Comparison of ENCODE assay signal across 11 cellular contexts in genomic region chr3:151230644-151231043, GRCh38. TPM values are rescaled to one million over a fixed set of nuclear protein-coding genes. Genes with fewer than 3 reads are reported as not detected.
DNase-seq lines count a peak whose midpoint lies in the region; ATAC-seq and TF ChIP-seq lines count a peak whose summit lies in the region.
"Had no signal": no experiment of that assay in that cellular context is flagged by ENCODE, and none has a peak within 500 bp of the region (broad histone marks: within the 10 kb centered on the region; RNA-seq: fewer than 3 reads in every experiment).

No MANE protein-coding gene starts in this region.

- peak; percentile 27 for DNase-seq in activated naive CD4-positive, alpha-beta T cell treated with anti-CD3 and anti-CD28 coated beads for 36 hours
- DNase-seq in activated naive CD4-positive, alpha-beta T cell treated with anti-CD3 and anti-CD28 coated beads, Interleukin-2, amount 50 U/mL, for 16 hours: no peak
- DNase-seq in SKM-1 treated with dmso at 0.1 percent for 144 hours (lab: John Stamatoyannopoulos, UW; ENCODE audit: unreplicated experiment) (peak; percentile 74), HFFc6 (no peak)
- DNase-seq in stimulated activated effector memory CD8-positive, alpha-beta T cell treated with anti-CD3 and anti-CD28 coated beads, Interleukin-12 subunit alpha, Interleukin-12 subunit beta, amount 100 ng/mL, for 72 hours (ENCODE audit: low spot score in 2 of 2): no peak
- no peak for DNase-seq in effector memory CD4-positive, alpha-beta T cell
- no peak for DNase-seq in stimulated activated CD4-positive, alpha-beta T cell treated with anti-CD3 and anti-CD28 coated beads, Interleukin-4, amount 100 ng/mL, for 24 hours
- DNase-seq: NCI-H2227 treated with DMSO at 0.1 percent for 48 hours had no signal

- H3K9me3 Mint-ChIP-seq in activated naive CD4-positive, alpha-beta T cell treated with anti-CD3 and anti-CD28 coated beads for 36 hours: no peaks in the 10 kb centered on the region
- H3K9me3 Mint-ChIP-seq in stimulated activated effector memory CD8-positive, alpha-beta T cell treated with anti-CD3 and anti-CD28 coated beads, Interleukin-12 subunit alpha, Interleukin-12 subunit beta, amount 100 ng/mL, for 72 hours: no peaks in the 10 kb centered on the region
- no peaks in the 10 kb centered on the region for H3K9me3 Mint-ChIP-seq in HFFc6

- CTCF ChIA-PET in activated naive CD4-positive, alpha-beta T cell treated with anti-CD3 and anti-CD28 coated beads for 36 hours (lab: Charles Lee): interaction anchor here (7.1 to 8.4 kb wide), 3 partner anchors 22 to 61 kb away, joined by 96 to 248 read pairs (median 124); partner anchors contain the start of gene P2RY14

- peak overlapping the region; percentile 78 for H3K27ac Mint-ChIP-seq in activated naive CD4-positive, alpha-beta T cell treated with anti-CD3 and anti-CD28 coated beads for 36 hours
- H3K27ac Mint-ChIP-seq in stimulated activated effector memory CD8-positive, alpha-beta T cell treated with anti-CD3 and anti-CD28 coated beads, Interleukin-12 subunit alpha, Interleukin-12 subunit beta, amount 100 ng/mL, for 72 hours: peak overlapping the region; percentile 4
- no peak overlapping the region for H3K27ac Mint-ChIP-seq in HFFc6

- H3K27ac ChIP-seq in effector memory CD4-positive, alpha-beta T cell (ENCODE audit: insufficient read depth, low read length, poor library complexity, severe bottlenecking): no peak overlapping the region
- H3K27ac ChIP-seq: parathyroid adenoma had no signal

- H3K27me3 Mint-ChIP-seq in activated naive CD4-positive, alpha-beta T cell treated with anti-CD3 and anti-CD28 coated beads for 36 hours (ENCODE audit: low read depth): no peaks in the 10 kb centered on the region
- H3K27me3 Mint-ChIP-seq in HFFc6 (ENCODE audit: insufficient read depth): no peaks in the 10 kb centered on the region

- no peaks in the 10 kb centered on the region for H3K36me3 Mint-ChIP-seq in activated naive CD4-positive, alpha-beta T cell treated with anti-CD3 and anti-CD28 coated beads for 36 hours (ENCODE audit: low read depth)
- H3K36me3 Mint-ChIP-seq in stimulated activated effector memory CD8-positive, alpha-beta T cell treated with anti-CD3 and anti-CD28 coated beads, Interleukin-12 subunit alpha, Interleukin-12 subunit beta, amount 100 ng/mL, for 72 hours: no peaks in the 10 kb centered on the region
- no peaks in the 10 kb centered on the region for H3K36me3 Mint-ChIP-seq in HFFc6 (ENCODE audit: low read depth)

- H3K4me3 Mint-ChIP-seq in activated naive CD4-positive, alpha-beta T cell treated with anti-CD3 and anti-CD28 coated beads for 36 hours: peak overlapping the region; percentile 45
- H3K4me3 Mint-ChIP-seq in stimulated activated effector memory CD8-positive, alpha-beta T cell treated with anti-CD3 and anti-CD28 coated beads, Interleukin-12 subunit alpha, Interleukin-12 subunit beta, amount 100 ng/mL, for 72 hours: peak overlapping the region; percentile 10
- H3K4me3 Mint-ChIP-seq in HFFc6: no peak overlapping the region

- intact Hi-C loops in activated naive CD4-positive, alpha-beta T cell treated with anti-CD3 and anti-CD28 coated beads for 36 hours (cut with micrococcal nuclease): loop anchor here (1.0 kb wide), 1 partner anchor 75 kb away; no protein-coding TSS in a partner anchor

- peaks cover 52% of the 10 kb centered on the region for H3K4me1 Mint-ChIP-seq in activated naive CD4-positive, alpha-beta T cell treated with anti-CD3 and anti-CD28 coated beads for 36 hours (ENCODE audit: low read depth)
- H3K4me1 Mint-ChIP-seq in stimulated activated effector memory CD8-positive, alpha-beta T cell treated with anti-CD3 and anti-CD28 coated beads, Interleukin-12 subunit alpha, Interleukin-12 subunit beta, amount 100 ng/mL, for 72 hours: peaks cover 47% of the 10 kb centered on the region
- peaks cover 34% of the 10 kb centered on the region for H3K4me1 Mint-ChIP-seq in HFFc6 (ENCODE audit: low read depth)

- no peaks in the 10 kb centered on the region for H3K36me3 ChIP-seq in effector memory CD4-positive, alpha-beta T cell (ENCODE audit: control insufficient read depth, insufficient read depth, low read length)

- H3K27me3 ChIP-seq in effector memory CD4-positive, alpha-beta T cell (replicated peaks; ENCODE audit: control insufficient read depth, insufficient read depth, low read length, poor library complexity, severe bottlenecking): no peaks in the 10 kb centered on the region

- H3K4me1 ChIP-seq in effector memory CD4-positive, alpha-beta T cell (ENCODE audit: control insufficient read depth, insufficient read depth, low read length, poor library complexity, severe bottlenecking): no peaks in the 10 kb centered on the region
- H3K4me1 ChIP-seq: parathyroid adenoma had no signal

- peak; percentile 51 for ATAC-seq in HG02798 (IDR thresholded peaks at IDR 0.05; ENCODE audit: poor library complexity, unreplicated experiment)
- no peak for ATAC-seq in stimulated activated effector memory CD8-positive, alpha-beta T cell treated with anti-CD3 and anti-CD28 coated beads, Interleukin-12 subunit alpha, Interleukin-12 subunit beta, amount 100 ng/mL, for 72 hours

- no peak overlapping the region for H3K4me3 ChIP-seq in effector memory CD4-positive, alpha-beta T cell (ENCODE audit: insufficient read depth, low read depth, low read length, poor library complexity, severe bottlenecking)

- TF ChIP-seq CTCF in HFFc6 (IDR thresholded peaks at IDR 0.05): no peak

- no peaks in the 10 kb centered on the region for H3K9me3 ChIP-seq in effector memory CD4-positive, alpha-beta T cell (ENCODE audit: control insufficient read depth, low read length)

RNA-seq across cellular contexts. Expression of gene GPR171, which starts 27.6 kb away (rescaled TPM):
- 10 to 100 TPM; 42.8 to 46.9 TPM for total RNA-seq in activated naive CD4-positive, alpha-beta T cell treated with anti-CD3 and anti-CD28 coated beads for 36 hours
- not detected for total RNA-seq in HFFc6 (2021; fragmentation: NEBNext Ultra II Directional; extraction: Animal tissue kit (Norgen Biotek cat#: 25700))
- total RNA-seq: H4 had no signal

RNA-seq across cellular contexts. Expression of gene P2RY14, which starts 47.7 kb away (rescaled TPM):
- total RNA-seq in activated naive CD4-positive, alpha-beta T cell treated with anti-CD3 and anti-CD28 coated beads for 36 hours: under 1 TPM; 0.12 to 0.69 TPM
- total RNA-seq in HFFc6 (2021; fragmentation: NEBNext Ultra II Directional; extraction: Animal tissue kit (Norgen Biotek cat#: 25700)): not detected
- total RNA-seq: H4 had no signal

Comparison
In these comparisons a context has a peak if more than half of its experiments do, and no peak if none do; other contexts are left out.
1. DNase-seq: peak in activated naive CD4-positive, alpha-beta T cell treated with anti-CD3 and anti-CD28 coated beads for 36 hours (single experiment) and SKM-1 treated with dmso at 0.1 percent for 144 hours (single experiment); none in activated naive CD4-positive, alpha-beta T cell treated with anti-CD3 and anti-CD28 coated beads, Interleukin-2, amount 50 U/mL, for 16 hours (single experiment), stimulated activated effector memory CD8-positive, alpha-beta T cell treated with anti-CD3 and anti-CD28 coated beads, Interleukin-12 subunit alpha, Interleukin-12 subunit beta, amount 100 ng/mL, for 72 hours (0 of 2), effector memory CD4-positive, alpha-beta T cell (0 of 3), stimulated activated CD4-positive, alpha-beta T cell treated with anti-CD3 and anti-CD28 coated beads, Interleukin-4, amount 100 ng/mL, for 24 hours (single experiment) and HFFc6 (single experiment).
2. RNA of gene GPR171, which starts 27.6 kb away (total RNA-seq): 42.8 to 46.9 TPM in activated naive CD4-positive, alpha-beta T cell treated with anti-CD3 and anti-CD28 coated beads for 36 hours; not detected in HFFc6; every median in the first group is over 10 times any median in the second.